ENCODE assay signal across 21 cellular contexts in genomic region chr7:103605640-103606039, GRCh38.
"Had no signal": no experiment of that assay in that cellular context is flagged by ENCODE, and none has a peak within 500 bp of the region (broad histone marks: within the 10 kb centered on the region; RNA-seq: fewer than 3 reads in every experiment).

No MANE protein-coding gene starts in this region.

- H3K4me3 ChIP-seq: esophagus muscularis mucosa, gastrocnemius medialis, mucosa of descending colon, ovary, right atrium auricular region, stomach, thoracic aorta, transverse colon had no signal

- H3K4me1 ChIP-seq: esophagus muscularis mucosa, gastrocnemius medialis, right atrium auricular region, transverse colon had no signal

- H3K36me3 ChIP-seq: esophagus muscularis mucosa, gastrocnemius medialis, ovary, right atrium auricular region, stomach, thoracic aorta, transverse colon had no signal

- ATAC-seq: effector memory CD8-positive, alpha-beta T cell; gastrocnemius medialis; left lobe of liver; mucosa of descending colon; naive thymus-derived CD8-positive, alpha-beta T cell had no signal

- FAIRE-seq: small intestine had no signal

- H3K4me3 Mint-ChIP-seq: dendritic cell treated with granulocyte-macrophage colony-stimulating factor and Interleukin-4, amounts not matched to agents 40 ng/mL and 50 ng/mL, for 4 days; effector memory CD8-positive, alpha-beta T cell; naive thymus-derived CD8-positive, alpha-beta T cell; neural crest cell had no signal

- H3K9me3 Mint-ChIP-seq: dendritic cell treated with granulocyte-macrophage colony-stimulating factor and Interleukin-4, amounts not matched to agents 40 ng/mL and 50 ng/mL, for 4 days; effector memory CD8-positive, alpha-beta T cell; neural crest cell had no signal

- H3K27me3 ChIP-seq: esophagus muscularis mucosa, gastrocnemius medialis, ovary, right atrium auricular region, stomach, transverse colon had no signal

- H3K36me3 Mint-ChIP-seq: naive thymus-derived CD8-positive, alpha-beta T cell had no signal

- DNase-seq: effector memory CD8-positive, alpha-beta T cell; gastrocnemius medialis; glutamatergic neuron; islet precursor cell; mucosa of descending colon; naive thymus-derived CD8-positive, alpha-beta T cell; nucleus accumbens; ovary; small intestine; stimulated activated CD4-positive, alpha-beta T cell treated with anti-CD3 and anti-CD28 coated beads, Interleukin-12 subunit alpha, Interleukin-12 subunit beta, amount 100 ng/mL, for 4 hours; stimulated activated naive CD4-positive, alpha-beta T cell; stomach; substantia nigra; transverse colon had no signal

- H3K27ac ChIP-seq: epithelial cell of prostate, esophagus muscularis mucosa, gastrocnemius medialis, ovary, right atrium auricular region, stomach, thoracic aorta, transverse colon had no signal

- H3K27ac Mint-ChIP-seq: dendritic cell treated with granulocyte-macrophage colony-stimulating factor and Interleukin-4, amounts not matched to agents 40 ng/mL and 50 ng/mL, for 4 days; effector memory CD8-positive, alpha-beta T cell; naive thymus-derived CD8-positive, alpha-beta T cell had no signal

- H3K4me1 Mint-ChIP-seq: naive thymus-derived CD8-positive, alpha-beta T cell; neural crest cell had no signal

- H3K9me3 ChIP-seq: esophagus muscularis mucosa, gastrocnemius medialis, mucosa of descending colon, ovary, right atrium auricular region, stomach, thoracic aorta, transverse colon had no signal

- H3K27me3 Mint-ChIP-seq: dendritic cell treated with granulocyte-macrophage colony-stimulating factor and Interleukin-4, amounts not matched to agents 40 ng/mL and 50 ng/mL, for 4 days had no signal
